Comparison of ENCODE assay signal across 8 cellular contexts in the genomic region with DNA sequence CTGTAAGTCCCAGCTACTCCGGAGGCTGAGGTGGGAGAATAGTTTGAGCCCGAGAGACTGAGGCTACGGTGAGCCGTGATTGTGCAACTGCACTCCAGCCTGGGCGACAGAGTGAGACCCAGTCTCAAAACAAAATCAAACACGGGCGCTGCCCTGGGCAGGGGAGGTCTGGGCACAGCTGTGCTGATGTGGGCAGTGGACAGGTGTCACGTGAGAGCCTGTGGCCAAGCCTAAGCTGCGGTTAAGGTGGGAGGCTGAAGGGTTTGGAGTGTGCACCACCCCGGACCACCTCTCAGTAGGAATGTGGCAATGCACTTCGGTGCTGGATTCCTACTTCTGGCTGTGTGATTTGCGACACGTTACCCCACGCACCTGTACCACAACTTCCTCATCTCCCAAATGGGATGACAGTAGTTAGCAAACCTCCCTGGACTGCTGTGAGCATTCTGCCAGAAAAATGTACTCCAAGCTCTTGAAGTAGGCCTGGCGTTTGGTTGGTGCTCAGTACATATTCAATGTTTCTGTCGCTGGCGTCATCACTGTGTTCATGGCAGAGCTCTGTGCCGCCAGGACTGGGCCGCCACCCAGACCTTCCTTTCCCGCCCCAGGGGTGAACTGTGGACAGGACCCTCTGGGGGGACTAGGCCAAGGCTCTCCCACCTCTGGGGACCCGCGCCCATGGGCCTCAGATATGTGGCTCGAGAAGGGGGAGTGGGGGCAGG.
DNase-seq lines count a peak whose midpoint lies in the region; ATAC-seq lines count a peak whose summit lies in the region.

No MANE protein-coding gene starts in this region.

- H3K9me3 ChIP-seq in muscle layer of colon (ENCODE audit: low read length) = no peaks in the 10 kb centered on the region

- H3K27ac ChIP-seq in ACC112 (ENCODE audit: low read depth, low read length) (no peak overlapping the region), cingulate gyrus (ENCODE audit: low read depth, low read length) (peak overlapping the region; percentile 61), muscle layer of colon (ENCODE audit: low read depth, low read length) (no peak overlapping the region)

- H3K27me3 ChIP-seq in ACC112 (ENCODE audit: insufficient read depth, low read length) = no peaks in the 10 kb centered on the region
- H3K27me3 ChIP-seq in muscle layer of colon (ENCODE audit: control insufficient read depth in 1 of 2, insufficient read depth in 2 of 2, low read length in 2 of 2) = no peaks in the 10 kb centered on the region

- H3K79me2 ChIP-seq in ACC112 (ENCODE audit: control insufficient read depth, insufficient read depth, low read length, unreplicated experiment) = no peaks in the 10 kb centered on the region

- H3K36me3 ChIP-seq in ACC112 (ENCODE audit: insufficient read depth, low read length) (no peaks in the 10 kb centered on the region), muscle layer of colon (ENCODE audit: insufficient read depth, low read length) (no peaks in the 10 kb centered on the region)

- ATAC-seq in HG03064 (IDR thresholded peaks at IDR 0.05; ENCODE audit: low read depth, unreplicated experiment) (peak; percentile 12), HG03521 (IDR thresholded peaks at IDR 0.05; ENCODE audit: unreplicated experiment) (no peak)

- H2AFZ ChIP-seq in ACC112 (ENCODE audit: low read length, unreplicated experiment) = peak overlapping the region; percentile 58

- DNase-seq in NCI-H1694 treated with DMSO at 0.1 percent for 48 hours (lab: John Stamatoyannopoulos, UW) = no peak
- DNase-seq in NCI-H2029 (lab: John Stamatoyannopoulos, UW) = no peak
- DNase-seq in globus pallidus (ENCODE audit: low spot score) = no peak

- peaks cover 7% of the 10 kb centered on the region for H3K4me1 ChIP-seq in ACC112 (ENCODE audit: control insufficient read depth, insufficient read depth, low read length, unreplicated experiment)
- H3K4me1 ChIP-seq in muscle layer of colon (ENCODE audit: insufficient read depth, low read length) = peaks cover 17% of the 10 kb centered on the region

- peak overlapping the region; percentile 92 for H3K4me3 ChIP-seq in ACC112 (ENCODE audit: low read depth, low read length)
- peak overlapping the region; percentile 73 to 95 for H3K4me3 ChIP-seq in muscle layer of colon (ENCODE audit: low read depth in 1 of 2, low read length in 2 of 2)

- H3K9ac ChIP-seq in muscle layer of colon (ENCODE audit: low read length) = peak overlapping the region; percentile 50
